Comparison of ENCODE assay signal across 28 cellular contexts in genomic region chr2:112142525-112143078, GRCh38. TPM values are rescaled to one million over a fixed set of nuclear protein-coding genes. Genes with fewer than 3 reads are reported as not detected.
DNase-seq lines count a peak whose midpoint lies in the region; ATAC-seq, FAIRE-seq and TF ChIP-seq lines count a peak whose summit lies in the region.
"Had no signal": no experiment of that assay in that cellular context is flagged by ENCODE, and none has a peak within 500 bp of the region (broad histone marks: within the 10 kb centered on the region; RNA-seq: fewer than 3 reads in every experiment).

No MANE protein-coding gene starts in this region.

- CTCF ChIA-PET in A549 (lab: Yijun Ruan, JAX) = no interaction called here

- intact Hi-C loops in activated CD4-positive, alpha-beta T cell treated with anti-CD3 and anti-CD28 coated beads, Interleukin-2, amount 10 ng/mL, durations not matched to agents 24 days and 14 days (cut with micrococcal nuclease) = no loop called here

- H3K4me1 Mint-ChIP-seq in activated CD4-positive, alpha-beta T cell treated with anti-CD3 and anti-CD28 coated beads, Interleukin-2, amount 10 ng/mL, durations not matched to agents 24 days and 14 days = peaks cover 3% of the 10 kb centered on the region
- H3K4me1 Mint-ChIP-seq in stimulated activated memory B cell treated with anti-CD40 and anti-IgM and Interleukin-4, amounts not matched to agents 10 μg/mL and 1 μg/mL and 100 μg/mL, for 72 hours = peaks cover 4% of the 10 kb centered on the region
- peaks cover 6 to 10% of the 10 kb centered on the region in 2 donors for H3K4me1 Mint-ChIP-seq in stimulated activated naive B cell treated with anti-CD40 and anti-IgM and Interleukin-4, amounts not matched to agents 10 μg/mL and 1 μg/mL and 100 μg/mL, for 72 hours

- TF ChIP-seq CTCF in A549 (IDR thresholded peaks at IDR 0.05) (no peak), bronchial epithelial cell (IDR thresholded peaks at IDR 0.05; ENCODE audit: insufficient read depth, low read length, severe bottlenecking) (no peak)

- H3K27ac ChIP-seq in A549 = no peak overlapping the region
- H3K27ac ChIP-seq: 22Rv1, SJCRH30 had no signal

- peaks cover 30% of the 10 kb centered on the region for H3K27me3 Mint-ChIP-seq in activated CD4-positive, alpha-beta T cell treated with anti-CD3 and anti-CD28 coated beads, Interleukin-2, amount 10 ng/mL, durations not matched to agents 24 days and 14 days
- peaks cover 20% of the 10 kb centered on the region for H3K27me3 Mint-ChIP-seq in stimulated activated memory B cell treated with anti-CD40 and anti-IgM and Interleukin-4, amounts not matched to agents 10 μg/mL and 1 μg/mL and 100 μg/mL, for 72 hours
- H3K27me3 Mint-ChIP-seq in stimulated activated naive B cell treated with anti-CD40 and anti-IgM and Interleukin-4, amounts not matched to agents 10 μg/mL and 1 μg/mL and 100 μg/mL, for 72 hours = peaks cover 21 to 43% of the 10 kb centered on the region in 2 donors

- POLR2A ChIA-PET in A549 (lab: Yijun Ruan, JAX) = no interaction called here

- H3K27ac Mint-ChIP-seq in activated CD4-positive, alpha-beta T cell treated with anti-CD3 and anti-CD28 coated beads, Interleukin-2, amount 10 ng/mL, durations not matched to agents 24 days and 14 days = no peak overlapping the region
- H3K27ac Mint-ChIP-seq in stimulated activated memory B cell treated with anti-CD40 and anti-IgM and Interleukin-4, amounts not matched to agents 10 μg/mL and 1 μg/mL and 100 μg/mL, for 72 hours = no peak overlapping the region
- H3K27ac Mint-ChIP-seq in stimulated activated naive B cell treated with anti-CD40 and anti-IgM and Interleukin-4, amounts not matched to agents 10 μg/mL and 1 μg/mL and 100 μg/mL, for 72 hours = no peak overlapping the region
- H3K27ac Mint-ChIP-seq: HFFc6 had no signal

- H3K27me3 ChIP-seq in bronchial epithelial cell (ENCODE audit: control insufficient read depth, insufficient read depth, low read length) = peaks cover 2% of the 10 kb centered on the region
- H3K27me3 ChIP-seq: MG63, SJCRH30 had no signal

- 0 out of 3 replicates have a peak, but pooled peaks cover 3% of the 10 kb centered on the region for H3K4me1 ChIP-seq in A549
- H3K4me1 ChIP-seq: BE2C, HAP-1, SJCRH30 had no signal

- no peaks in the 10 kb centered on the region for H3K9me3 ChIP-seq in A549
- H3K9me3 ChIP-seq: BE2C, HAP-1, MG63, SJCRH30 had no signal

- H3K4me2 ChIP-seq in A549 = no peak overlapping the region

- no peak overlapping the region for H3K4me3 ChIP-seq in A549
- H3K4me3 ChIP-seq in bronchial epithelial cell (ENCODE audit: low read depth, low read length) = no peak overlapping the region
- H3K4me3 ChIP-seq: HAP-1, MG63, SJCRH30 had no signal

- H3K36me3 Mint-ChIP-seq in activated CD4-positive, alpha-beta T cell treated with anti-CD3 and anti-CD28 coated beads, Interleukin-2, amount 10 ng/mL, durations not matched to agents 24 days and 14 days (ENCODE audit: low read depth) = peaks cover 1% of the 10 kb centered on the region
- no peaks in the 10 kb centered on the region for H3K36me3 Mint-ChIP-seq in stimulated activated memory B cell treated with anti-CD40 and anti-IgM and Interleukin-4, amounts not matched to agents 10 μg/mL and 1 μg/mL and 100 μg/mL, for 72 hours
- H3K36me3 Mint-ChIP-seq in stimulated activated naive B cell treated with anti-CD40 and anti-IgM and Interleukin-4, amounts not matched to agents 10 μg/mL and 1 μg/mL and 100 μg/mL, for 72 hours = no peaks in the 10 kb centered on the region

- no peaks in the 10 kb centered on the region for H3K9me3 Mint-ChIP-seq in activated CD4-positive, alpha-beta T cell treated with anti-CD3 and anti-CD28 coated beads, Interleukin-2, amount 10 ng/mL, durations not matched to agents 24 days and 14 days
- H3K9me3 Mint-ChIP-seq in stimulated activated memory B cell treated with anti-CD40 and anti-IgM and Interleukin-4, amounts not matched to agents 10 μg/mL and 1 μg/mL and 100 μg/mL, for 72 hours = no peaks in the 10 kb centered on the region
- H3K9me3 Mint-ChIP-seq in stimulated activated naive B cell treated with anti-CD40 and anti-IgM and Interleukin-4, amounts not matched to agents 10 μg/mL and 1 μg/mL and 100 μg/mL, for 72 hours = no peaks in the 10 kb centered on the region
- H3K9me3 Mint-ChIP-seq: HFFc6 had no signal

- no peak for TF ChIP-seq RAD21 in A549 (conservative IDR thresholded peaks at IDR 0.05 in 1 of 2, IDR thresholded peaks at IDR 0.05 in 1 of 2)

- peak; percentile 50 for DNase-seq in activated CD4-positive, alpha-beta T cell treated with anti-CD3 and anti-CD28 coated beads, Interleukin-2, amount 10 ng/mL, durations not matched to agents 24 days and 14 days
- no peak for DNase-seq in activated CD4-positive, alpha-beta T cell treated with anti-CD3 and anti-CD28 coated beads, Interleukin-2, amount 50 U/mL, for 4 hours
- no peak for DNase-seq in A549 (ENCODE audit: low read depth in 1 of 2, low spot score in 1 of 2)
- DNase-seq in bronchial epithelial cell (ENCODE audit: low read depth) = no peak
- DNase-seq in NCI-H526 treated with DMSO at 0.1 percent for 48 hours (lab: John Stamatoyannopoulos, UW) = no peak
- no peak for DNase-seq in GDM1 (lab: John Stamatoyannopoulos, UW)
- DNase-seq in stimulated activated naive B cell treated with anti-CD40 and anti-IgM and Interleukin-4, amounts not matched to agents 10 μg/mL and 1 μg/mL and 100 μg/mL, for 72 hours = no peak
- DNase-seq: ACHN; BE2C; DMS153; GOT3; HFFc6; KG1; MG63; NCI-H1105 treated with DMSO at 0.1 percent for 48 hours; NCI-H146; NCI-H1930; NCI-H2107; NCI-H524 treated with DMSO at 0.1 percent for 48 hours; NCI-H82; NK-92 treated with Interleukin-12 subunit alpha and Interleukin-12 subunit beta, amount 100 ng/mL, for 24 hours; PC-3; SJCRH30 had no signal

- TF ChIP-seq POLR2A in A549 (IDR thresholded peaks at IDR 0.05; ENCODE audit: low read length) = no peak

- no peak for TF ChIP-seq EP300 in A549 (IDR thresholded peaks at IDR 0.05)

- FAIRE-seq in A549 (lab: Jason Lieb, UNC) (no peak), bronchial epithelial cell (lab: Jason Lieb, UNC) (peak; percentile 75)
- FAIRE-seq: GM18507 had no signal

- WGBS in A549 (ENCODE audit: missing lambda C conversion rate) = 78% methylated on average over 8 of the region's 8 CpGs

- no peak overlapping the region for H3K4me3 Mint-ChIP-seq in activated CD4-positive, alpha-beta T cell treated with anti-CD3 and anti-CD28 coated beads, Interleukin-2, amount 10 ng/mL, durations not matched to agents 24 days and 14 days
- no peak overlapping the region for H3K4me3 Mint-ChIP-seq in stimulated activated memory B cell treated with anti-CD40 and anti-IgM and Interleukin-4, amounts not matched to agents 10 μg/mL and 1 μg/mL and 100 μg/mL, for 72 hours
- no peak overlapping the region for H3K4me3 Mint-ChIP-seq in stimulated activated naive B cell treated with anti-CD40 and anti-IgM and Interleukin-4, amounts not matched to agents 10 μg/mL and 1 μg/mL and 100 μg/mL, for 72 hours
- H3K4me3 Mint-ChIP-seq: HFFc6 had no signal

- H3K36me3 ChIP-seq in bronchial epithelial cell (ENCODE audit: control insufficient read depth, insufficient read depth, low read length) = no peaks in the 10 kb centered on the region
- H3K36me3 ChIP-seq: BE2C, HAP-1, MG63, SJCRH30 had no signal

- ATAC-seq in A549 = no peak
- peak; percentile 27 for ATAC-seq in stimulated activated memory B cell treated with anti-CD40 and anti-IgM and Interleukin-4, amounts not matched to agents 10 μg/mL and 1 μg/mL and 100 μg/mL, for 72 hours
- ATAC-seq in stimulated activated naive B cell treated with anti-CD40 and anti-IgM and Interleukin-4, amounts not matched to agents 10 μg/mL and 1 μg/mL and 100 μg/mL, for 72 hours (replicated peaks) = no peak
- ATAC-seq: PC-3, Right ventricle myocardium inferior had no signal

TF ChIP-seq in A549, 52 proteins besides CTCF, POLR2A, EP300 and RAD21:
- TF ChIP-seq PBX3 (IDR thresholded peaks at IDR 0.05) = no peak
- peak; percentile 49 for TF ChIP-seq MAFK (IDR thresholded peaks at IDR 0.05; ENCODE audit: partially characterized antibody)

RNA-seq across cellular contexts. Expression of gene FBLN7, which starts 4.4 kb away (rescaled TPM):
- total RNA-seq in activated CD4-positive, alpha-beta T cell treated with anti-CD3 and anti-CD28 coated beads, Interleukin-2, amount 10 ng/mL, durations not matched to agents 24 days and 14 days = 26.8 and 28.7 TPM in 2 replicates
- polyA plus RNA-seq in A549 (2011; rRNA removed) (0.47 and 0.50 TPM in 2 replicates), A549 (2017; fragmentation: RNase III; extraction: RNeasy Plus Mini Kit Qiagen cat#74134 plus additional on column Dnase treatment) (0.31 to 0.63 TPM (median 0.63 TPM) in 3 replicates)
- polyA plus RNA-seq in A549 (2012; cell fraction: cytosol; rRNA removed) = 0.38 and 0.63 TPM in 2 replicates
- polyA plus RNA-seq in A549 (2012; cell fraction: nucleus; rRNA removed) = 0.94 and 2.2 TPM in 2 replicates
- polyA minus RNA-seq in A549 (2011; rRNA and poly(A)+ RNA removed) = 0.17 and 0.29 TPM in 2 replicates
- total RNA-seq in bronchial epithelial cell = under 0.01 and 0.13 TPM in 2 replicates

Comparison
In these comparisons a context has a peak if more than half of its experiments do, and no peak if none do; other contexts are left out.
1. RNA of gene FBLN7, which starts 4.4 kb away (total RNA-seq): 26.8 to 28.7 TPM in activated CD4-positive, alpha-beta T cell treated with anti-CD3 and anti-CD28 coated beads, Interleukin-2, amount 10 ng/mL, durations not matched to agents 24 days and 14 days; under 0.01 to 0.13 TPM in bronchial epithelial cell; every median in the first group is over 10 times any median in the second.